In the genomic region with DNA sequence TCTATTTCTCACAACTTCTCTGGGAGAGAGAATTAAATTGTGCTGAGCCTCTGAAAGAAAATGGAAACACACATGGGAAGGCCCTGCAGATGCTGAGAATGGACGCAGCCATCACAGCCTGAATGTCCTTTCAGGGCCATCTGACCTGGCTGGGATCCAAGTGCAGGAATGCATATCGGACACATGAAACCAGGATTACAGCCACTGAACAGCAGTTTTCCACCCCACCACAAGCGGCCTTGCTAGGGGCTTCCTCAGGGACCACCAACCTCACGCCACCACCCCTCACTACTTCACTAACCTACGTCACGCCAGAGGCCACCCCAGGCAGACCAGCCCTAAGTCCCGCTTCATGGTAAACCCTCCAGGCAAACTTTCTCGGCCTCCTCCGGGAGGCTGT, we compare ENCODE assay signal across 1 cellular context.
TF ChIP-seq lines count a peak whose summit lies in the region.

No MANE protein-coding gene starts in this region.

TF ChIP-seq in H1, 55 proteins besides CTCF, POLR2A, EP300 and RAD21 (continued from another document):
- no peak for TF ChIP-seq BACH1 (IDR thresholded peaks at IDR 0.05; ENCODE audit: low read length)
- TF ChIP-seq ZNF274 (IDR thresholded peaks at IDR 0.05; ENCODE audit: borderline replicate concordance, extremely low read depth, low read length): no peak
- TF ChIP-seq RNF2 (IDR thresholded peaks at IDR 0.05; ENCODE audit: borderline replicate concordance, low read depth, low read length, missing control alignments, poor library complexity, severe bottlenecking): no peak
- no peak for TF ChIP-seq EZH2 (IDR thresholded peaks at IDR 0.05; ENCODE audit: low read depth, low read length, severe bottlenecking)
- TF ChIP-seq GTF2F1 (IDR thresholded peaks at IDR 0.05; ENCODE audit: borderline replicate concordance, low read depth, low read length): no peak
- no peak for TF ChIP-seq TCF12 (IDR thresholded peaks at IDR 0.05; ENCODE audit: low read depth, low read length)
- no peak for TF ChIP-seq KDM4A (IDR thresholded peaks at IDR 0.05; ENCODE audit: low read depth, low read length, severe bottlenecking)
- TF ChIP-seq KDM1A (IDR thresholded peaks at IDR 0.05; ENCODE audit: borderline replicate concordance, low read length): no peak
- TF ChIP-seq TBP (IDR thresholded peaks at IDR 0.05; ENCODE audit: low read depth, low read length): no peak
- TF ChIP-seq RXRA (IDR thresholded peaks at IDR 0.05; ENCODE audit: insufficient read depth, low read depth, low read length): no peak
- no peak for TF ChIP-seq YY1 (IDR thresholded peaks at IDR 0.05; ENCODE audit: low read depth, low read length)
- TF ChIP-seq, protein P1, sequence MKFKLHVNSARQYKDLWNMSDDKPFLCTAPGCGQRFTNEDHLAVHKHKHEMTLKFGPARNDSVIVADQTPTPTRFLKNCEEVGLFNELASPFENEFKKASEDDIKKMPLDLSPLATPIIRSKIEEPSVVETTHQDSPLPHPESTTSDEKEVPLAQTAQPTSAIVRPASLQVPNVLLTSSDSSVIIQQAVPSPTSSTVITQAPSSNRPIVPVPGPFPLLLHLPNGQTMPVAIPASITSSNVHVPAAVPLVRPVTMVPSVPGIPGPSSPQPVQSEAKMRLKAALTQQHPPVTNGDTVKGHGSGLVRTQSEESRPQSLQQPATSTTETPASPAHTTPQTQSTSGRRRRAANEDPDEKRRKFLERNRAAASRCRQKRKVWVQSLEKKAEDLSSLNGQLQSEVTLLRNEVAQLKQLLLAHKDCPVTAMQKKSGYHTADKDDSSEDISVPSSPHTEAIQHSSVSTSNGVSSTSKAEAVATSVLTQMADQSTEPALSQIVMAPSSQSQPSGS (IDR thresholded peaks at IDR 0.05; ENCODE audit: low read length): no peak
